Comparison of ENCODE assay signal across 1 cellular context in genomic region chr6:26421259-26422144, GRCh38.
TF ChIP-seq lines count a peak whose summit lies in the region.

No MANE protein-coding gene starts in this region.

TF ChIP-seq in HEK293, 187 proteins besides CTCF, POLR2A, EP300 and RAD21 (continued from another document and continues in another):
- TF ChIP-seq ZNF404 (tag by site-specific recombination; IDR thresholded peaks at IDR 0.05) (no peak), INSM2 (tag by site-specific recombination; IDR thresholded peaks at IDR 0.05) (no peak), ZNF791 (tag by site-specific recombination; IDR thresholded peaks at IDR 0.05) (no peak), ZNF184 (tag by site-specific recombination; IDR thresholded peaks at IDR 0.05) (no peak), REPIN1 (tag by site-specific recombination; IDR thresholded peaks at IDR 0.05; ENCODE audit: low read depth) (no peak), HOXA7 (CRISPR knock-in tag; IDR thresholded peaks at IDR 0.05; ENCODE audit: borderline replicate concordance) (no peak), SP2 (tag by site-specific recombination; IDR thresholded peaks at IDR 0.05) (peak; percentile 73), ZNF600 (tag by site-specific recombination; IDR thresholded peaks at IDR 0.05) (peak; percentile 26; the same call in 1 of the 2 replicates), MZF1 (tag by site-specific recombination; IDR thresholded peaks at IDR 0.05; ENCODE audit: borderline replicate concordance) (no peak), ZNF544 (tag by site-specific recombination; IDR thresholded peaks at IDR 0.05) (no peak), ZNF449 (tag by site-specific recombination; IDR thresholded peaks at IDR 0.05) (no peak), ZBTB7A (tag by site-specific recombination; IDR thresholded peaks at IDR 0.05; ENCODE audit: low read depth) (no peak), YY1 (tag by site-specific recombination; IDR thresholded peaks at IDR 0.05) (no peak), ZNF24 (tag by site-specific recombination; IDR thresholded peaks at IDR 0.05) (no peak), ZNF776 (tag by site-specific recombination; IDR thresholded peaks at IDR 0.05; ENCODE audit: borderline replicate concordance) (no peak), WT1 (tag by site-specific recombination; IDR thresholded peaks at IDR 0.05) (0 out of 2 replicates have a peak, but pooled peaks have one; percentile 22), ZNF555 (tag by site-specific recombination; conservative IDR thresholded peaks at IDR 0.05) (no peak), ZNF621 (tag by site-specific recombination; IDR thresholded peaks at IDR 0.05) (no peak), ZFP69B (tag by site-specific recombination; IDR thresholded peaks at IDR 0.05) (peak; percentile 66; the same call in 1 of the 2 replicates), IKZF3 (tag by site-specific recombination; IDR thresholded peaks at IDR 0.05) (peak; percentile 98), ZNF660 (tag by site-specific recombination; IDR thresholded peaks at IDR 0.05) (0 out of 2 replicates have a peak, but pooled peaks have one; percentile 43), SETDB1 (IDR thresholded peaks at IDR 0.05; ENCODE audit: insufficient read length, low read length) (no peak), ZBTB8A (tag by site-specific recombination; IDR thresholded peaks at IDR 0.05) (no peak), KLF9 (tag by site-specific recombination; IDR thresholded peaks at IDR 0.05; ENCODE audit: low read depth) (peak; percentile 31; the same call in 1 of the 2 replicates), ZNF146 (tag by site-specific recombination; IDR thresholded peaks at IDR 0.05) (no peak), ZNF433 (tag by site-specific recombination; IDR thresholded peaks at IDR 0.05; ENCODE audit: low read depth) (no peak), KLF10 (tag by site-specific recombination; IDR thresholded peaks at IDR 0.05) (no peak), ZBTB48 (tag by site-specific recombination; IDR thresholded peaks at IDR 0.05) (no peak; the same call in 1 of the 2 replicates), ZNF18 (tag by site-specific recombination; IDR thresholded peaks at IDR 0.05) (no peak), ZNF138 (tag by site-specific recombination; IDR thresholded peaks at IDR 0.05; ENCODE audit: borderline replicate concordance) (no peak), ZNF350 (tag by site-specific recombination; IDR thresholded peaks at IDR 0.05) (no peak), ZFP3 (tag by site-specific recombination; IDR thresholded peaks at IDR 0.05; ENCODE audit: low read depth) (no peak), ZNF239 (tag by site-specific recombination; IDR thresholded peaks at IDR 0.05) (no peak), ZNF311 (tag by site-specific recombination; IDR thresholded peaks at IDR 0.05; ENCODE audit: borderline replicate concordance) (no peak), HOXC10 (CRISPR knock-in tag; IDR thresholded peaks at IDR 0.05) (no peak), ZNF623 (tag by site-specific recombination; IDR thresholded peaks at IDR 0.05) (no peak), ZNF221 (tag by site-specific recombination; IDR thresholded peaks at IDR 0.05; ENCODE audit: borderline replicate concordance) (no peak), REST (tag by site-specific recombination; IDR thresholded peaks at IDR 0.05) (no peak), ZNF211 (tag by site-specific recombination; IDR thresholded peaks at IDR 0.05; ENCODE audit: low read depth) (no peak), ZNF2 (tag by site-specific recombination; IDR thresholded peaks at IDR 0.05) (peak; percentile 36; the same call in 1 of the 2 replicates), ATF2 (tag by site-specific recombination; IDR thresholded peaks at IDR 0.05; ENCODE audit: low read depth) (no peak), ZNF518A (tag by site-specific recombination; conservative IDR thresholded peaks at IDR 0.05; ENCODE audit: low read depth) (no peak), ZBTB10 (tag by site-specific recombination; IDR thresholded peaks at IDR 0.05) (no peak), ZNF837 (tag by site-specific recombination; IDR thresholded peaks at IDR 0.05) (no peak), ZNF26 (tag by site-specific recombination; IDR thresholded peaks at IDR 0.05) (no peak), ZNF548 (tag by site-specific recombination; IDR thresholded peaks at IDR 0.05) (no peak)
